1 cellular context compared by ENCODE assay signal in genomic region chr19:1837625-1838105, GRCh38.
TF ChIP-seq lines count a peak whose summit lies in the region.

No MANE protein-coding gene starts in this region.

TF ChIP-seq in HepG2, 621 proteins besides CTCF, POLR2A, EP300 and RAD21 (continues in another document):
- TF ChIP-seq ZNF549 (CRISPR knock-in tag; IDR thresholded peaks at IDR 0.05) (no peak), RFXANK (CRISPR knock-in tag; IDR thresholded peaks at IDR 0.05) (no peak), ATF2 (CRISPR knock-in tag; IDR thresholded peaks at IDR 0.05) (peak; percentile 38; the same call in 1 of the 2 replicates), CBX2 (IDR thresholded peaks at IDR 0.05; ENCODE audit: low read depth, low read length) (no peak), CBX2 (CRISPR knock-in tag; IDR thresholded peaks at IDR 0.05; ENCODE audit: low read depth) (no peak), ZBTB8A (CRISPR knock-in tag; IDR thresholded peaks at IDR 0.05; ENCODE audit: borderline replicate concordance, low read depth) (no peak), GATA4 (IDR thresholded peaks at IDR 0.05; ENCODE audit: borderline replicate concordance, low read depth) (no peak), GRHL1 (CRISPR knock-in tag; conservative IDR thresholded peaks at IDR 0.05) (no peak), GLI4 (CRISPR knock-in tag; IDR thresholded peaks at IDR 0.05; ENCODE audit: borderline replicate concordance) (no peak), HMG20A (CRISPR knock-in tag; IDR thresholded peaks at IDR 0.05; ENCODE audit: borderline replicate concordance) (no peak), ZNF674 (CRISPR knock-in tag; IDR thresholded peaks at IDR 0.05; ENCODE audit: low read depth) (no peak), ZNF17 (CRISPR knock-in tag; IDR thresholded peaks at IDR 0.05) (no peak), RARA (CRISPR knock-in tag; IDR thresholded peaks at IDR 0.05) (no peak), ASH2L (IDR thresholded peaks at IDR 0.05; ENCODE audit: insufficient read length, low read depth, low read length) (peak; percentile 39), NFIB (CRISPR knock-in tag; IDR thresholded peaks at IDR 0.05; ENCODE audit: borderline replicate concordance) (no peak), MNT (IDR thresholded peaks at IDR 0.05) (no peak), XRCC5 (optimal IDR thresholded peaks at IDR 0.05; ENCODE audit: low read length) (peak; percentile 84), ZNF430 (CRISPR knock-in tag; IDR thresholded peaks at IDR 0.05) (no peak), HNRNPLL (IDR thresholded peaks at IDR 0.05; ENCODE audit: low read depth, low read length, poor library complexity, severe bottlenecking) (peak; percentile 20), AKAP8 (CRISPR knock-in tag; IDR thresholded peaks at IDR 0.05) (peak; percentile 77), CEBPZ (IDR thresholded peaks at IDR 0.05; ENCODE audit: low read length) (no peak), SIX1 (CRISPR knock-in tag; IDR thresholded peaks at IDR 0.05; ENCODE audit: borderline replicate concordance) (no peak), BRF2 (CRISPR knock-in tag; IDR thresholded peaks at IDR 0.05) (no peak), ZFAT (CRISPR knock-in tag; conservative IDR thresholded peaks at IDR 0.05) (no peak), CREBL2 (CRISPR knock-in tag; IDR thresholded peaks at IDR 0.05; ENCODE audit: borderline replicate concordance) (no peak), ZNF678 (CRISPR knock-in tag; IDR thresholded peaks at IDR 0.05) (0 out of 2 replicates have a peak, but pooled peaks have one; percentile 59), ELF4 (CRISPR knock-in tag; IDR thresholded peaks at IDR 0.05; ENCODE audit: borderline replicate concordance) (no peak), ZNF224 (CRISPR knock-in tag; IDR thresholded peaks at IDR 0.05) (no peak), CHD4 (IDR thresholded peaks at IDR 0.05; ENCODE audit: borderline replicate concordance, low read length) (no peak), ZNF672 (CRISPR knock-in tag; IDR thresholded peaks at IDR 0.05) (no peak), FOXO1 (CRISPR knock-in tag; IDR thresholded peaks at IDR 0.05) (no peak), NCOR1 (IDR thresholded peaks at IDR 0.05; ENCODE audit: borderline replicate concordance, low read length) (no peak), AHDC1 (CRISPR knock-in tag; IDR thresholded peaks at IDR 0.05; ENCODE audit: borderline replicate concordance) (no peak), ZNF337 (CRISPR knock-in tag; IDR thresholded peaks at IDR 0.05; ENCODE audit: borderline replicate concordance, low read depth) (no peak), IKZF4 (CRISPR knock-in tag; IDR thresholded peaks at IDR 0.05; ENCODE audit: borderline replicate concordance, low read depth, not compliant biosample characterization) (peak; percentile 52), ETV5 (CRISPR knock-in tag; IDR thresholded peaks at IDR 0.05; ENCODE audit: borderline replicate concordance) (no peak), RNF219 (CRISPR knock-in tag; IDR thresholded peaks at IDR 0.05) (no peak), STAG1 (CRISPR knock-in tag; IDR thresholded peaks at IDR 0.05) (peak; percentile 68), ZNF687 (CRISPR knock-in tag; IDR thresholded peaks at IDR 0.05) (peak; percentile 79)
